10 cellular contexts compared by ENCODE assay signal in the genomic region with DNA sequence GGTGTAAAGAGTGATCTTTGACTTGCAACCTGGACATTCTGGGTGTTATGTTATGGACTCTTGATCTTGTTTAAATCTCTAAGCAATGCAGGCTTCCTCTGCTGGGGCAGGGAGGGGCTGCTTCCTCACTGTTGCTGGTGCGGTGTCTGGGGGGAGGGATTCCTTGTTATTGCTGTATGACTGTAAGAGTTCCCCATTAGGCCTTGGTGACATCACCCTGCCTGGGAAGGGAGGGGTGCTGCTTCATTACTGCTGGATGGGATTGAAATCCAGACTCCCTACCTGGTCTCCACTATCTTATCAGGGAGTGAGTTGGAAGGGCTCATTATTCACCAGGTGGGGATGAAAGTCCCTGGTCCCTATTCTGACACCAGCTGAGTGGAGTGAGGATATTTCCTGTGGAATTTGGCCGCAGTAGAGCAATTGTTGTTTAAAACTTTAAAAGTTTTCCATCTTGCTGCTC. TPM values are rescaled to one million over a fixed set of nuclear protein-coding genes. Genes with fewer than 3 reads are reported as not detected.
DNase-seq lines count a peak whose midpoint lies in the region; ATAC-seq, FAIRE-seq and TF ChIP-seq lines count a peak whose summit lies in the region.
"Had no signal": no experiment of that assay in that cellular context is flagged by ENCODE, and none has a peak within 500 bp of the region (broad histone marks: within the 10 kb centered on the region; RNA-seq: fewer than 3 reads in every experiment).

No MANE protein-coding gene starts in this region.

- CTCF ChIA-PET in WTC11 (lab: Charles Lee), result no interaction called here

- no peaks in the 10 kb centered on the region for H3K9me3 ChIP-seq in gastrocnemius medialis

- H3K4me1 Mint-ChIP-seq in IgD-negative memory B cell (peaks cover 42 to 45% (median 45%) of the 10 kb centered on the region in 3 donors), WTC11 (peaks cover 25% of the 10 kb centered on the region), glutamatergic neuron (ENCODE audit: low read depth, unreplicated experiment) (peaks cover 16% of the 10 kb centered on the region)

- H3K27me3 Mint-ChIP-seq in IgD-negative memory B cell (peaks cover 3% of the 10 kb centered on the region), WTC11 (ENCODE audit: low read depth) (no peaks in the 10 kb centered on the region), glutamatergic neuron (ENCODE audit: unreplicated experiment) (peaks cover 4% of the 10 kb centered on the region)

- no peak for DNase-seq in WTC11 (ENCODE audit: low spot score)
- no peak for DNase-seq in glutamatergic neuron
- DNase-seq in gastrocnemius medialis, result no peak
- no peak for DNase-seq in RKO (ENCODE audit: low spot score)
- DNase-seq in GM19239 (ENCODE audit: insufficient read length, low spot score), result no peak
- DNase-seq: kidney, NCI-H1417 had no signal

- H3K27me3 ChIP-seq in gastrocnemius medialis, result no peaks in the 10 kb centered on the region

- H3K4me3 Mint-ChIP-seq in IgD-negative memory B cell (peak overlapping the region; percentile 4 to 85 (median 70)), WTC11 (no peak overlapping the region), glutamatergic neuron (ENCODE audit: unreplicated experiment) (no peak overlapping the region)

- TF ChIP-seq CTCF in WTC11 (IDR thresholded peaks at IDR 0.05) (no peak), glutamatergic neuron (IDR thresholded peaks at IDR 0.05; ENCODE audit: partially characterized antibody, unreplicated experiment) (no peak), gastrocnemius medialis (IDR thresholded peaks at IDR 0.05 in 4 of 5, conservative IDR thresholded peaks at IDR 0.05 in 1 of 5) (no peak)

- no peaks in the 10 kb centered on the region for H3K9me3 Mint-ChIP-seq in IgD-negative memory B cell
- H3K9me3 Mint-ChIP-seq in WTC11, result no peaks in the 10 kb centered on the region
- H3K9me3 Mint-ChIP-seq in glutamatergic neuron (ENCODE audit: unreplicated experiment), result peaks cover 4% of the 10 kb centered on the region

- H3K27ac Mint-ChIP-seq in IgD-negative memory B cell (peak overlapping the region in 2 of 3 donors; percentile 47 to 87), WTC11 (peak overlapping the region; percentile 96), glutamatergic neuron (ENCODE audit: unreplicated experiment) (peak overlapping the region; percentile 34)

- H3K36me3 Mint-ChIP-seq in IgD-negative memory B cell (peaks cover 4% of the 10 kb centered on the region), WTC11 (no peaks in the 10 kb centered on the region), glutamatergic neuron (ENCODE audit: unreplicated experiment) (no peaks in the 10 kb centered on the region)

- H3K27ac ChIP-seq in gastrocnemius medialis, result peak overlapping the region; percentile 63 to 99 (median 93)

- POLR2A ChIA-PET in WTC11 (lab: Charles Lee), result no interaction called here

- no peaks in the 10 kb centered on the region for H3K36me3 ChIP-seq in gastrocnemius medialis

- intact Hi-C loops in gastrocnemius medialis (cut with DNase I; ENCODE audit: low total_unique reads), result no loop called here

- TF ChIP-seq POLR2A in gastrocnemius medialis (IDR thresholded peaks at IDR 0.05), result no peak

- no peak overlapping the region for H3K4me3 ChIP-seq in gastrocnemius medialis

- in situ Hi-C loops in gastrocnemius medialis (cut with MboI; ENCODE audit: low sequenced_read_pairs in 4 of 4), result no loop called here

- no peak for FAIRE-seq in GM19239 (lab: Jason Lieb, UNC)
- FAIRE-seq: kidney had no signal

- ATAC-seq in WTC11, result peak; percentile 36
- no peak for ATAC-seq in gastrocnemius medialis
- ATAC-seq in GM21717 (IDR thresholded peaks at IDR 0.05; ENCODE audit: unreplicated experiment), result no peak
- ATAC-seq in HG03460 (IDR thresholded peaks at IDR 0.05; ENCODE audit: unreplicated experiment), result no peak

- H3K4me1 ChIP-seq in gastrocnemius medialis, result peaks cover 47 to 70% of the 10 kb centered on the region in 2 donors

TF ChIP-seq in WTC11, 78 proteins besides CTCF, POLR2A, EP300 and RAD21:
- TF ChIP-seq HMGA2 (CRISPR knock-in tag; IDR thresholded peaks at IDR 0.05) (no peak), CBFB (CRISPR knock-in tag; IDR thresholded peaks at IDR 0.05; ENCODE audit: low read depth) (no peak), ZNF263 (CRISPR knock-in tag; IDR thresholded peaks at IDR 0.05; ENCODE audit: low read depth) (no peak), OVOL2 (CRISPR knock-in tag; IDR thresholded peaks at IDR 0.05; ENCODE audit: borderline replicate concordance) (no peak), CREB1 (CRISPR knock-in tag; IDR thresholded peaks at IDR 0.05) (no peak), GRHL2 (CRISPR knock-in tag; IDR thresholded peaks at IDR 0.05; ENCODE audit: insufficient replicate concordance, severe bottlenecking) (no peak), TEAD1 (CRISPR knock-in tag; IDR thresholded peaks at IDR 0.05) (no peak), TEAD4 (CRISPR knock-in tag; IDR thresholded peaks at IDR 0.05) (no peak), SP1 (CRISPR knock-in tag; conservative IDR thresholded peaks at IDR 0.05) (no peak), FOXJ3 (CRISPR knock-in tag; IDR thresholded peaks at IDR 0.05; ENCODE audit: borderline replicate concordance) (no peak), ZNF416 (CRISPR knock-in tag; IDR thresholded peaks at IDR 0.05) (no peak), NFATC4 (CRISPR knock-in tag; IDR thresholded peaks at IDR 0.05) (no peak)
- TF ChIP-seq, protein P1, sequence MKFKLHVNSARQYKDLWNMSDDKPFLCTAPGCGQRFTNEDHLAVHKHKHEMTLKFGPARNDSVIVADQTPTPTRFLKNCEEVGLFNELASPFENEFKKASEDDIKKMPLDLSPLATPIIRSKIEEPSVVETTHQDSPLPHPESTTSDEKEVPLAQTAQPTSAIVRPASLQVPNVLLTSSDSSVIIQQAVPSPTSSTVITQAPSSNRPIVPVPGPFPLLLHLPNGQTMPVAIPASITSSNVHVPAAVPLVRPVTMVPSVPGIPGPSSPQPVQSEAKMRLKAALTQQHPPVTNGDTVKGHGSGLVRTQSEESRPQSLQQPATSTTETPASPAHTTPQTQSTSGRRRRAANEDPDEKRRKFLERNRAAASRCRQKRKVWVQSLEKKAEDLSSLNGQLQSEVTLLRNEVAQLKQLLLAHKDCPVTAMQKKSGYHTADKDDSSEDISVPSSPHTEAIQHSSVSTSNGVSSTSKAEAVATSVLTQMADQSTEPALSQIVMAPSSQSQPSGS (CRISPR knock-in tag; IDR thresholded peaks at IDR 0.05; ENCODE audit: borderline replicate concordance, low read depth), result no peak
- TF ChIP-seq, protein P2, sequence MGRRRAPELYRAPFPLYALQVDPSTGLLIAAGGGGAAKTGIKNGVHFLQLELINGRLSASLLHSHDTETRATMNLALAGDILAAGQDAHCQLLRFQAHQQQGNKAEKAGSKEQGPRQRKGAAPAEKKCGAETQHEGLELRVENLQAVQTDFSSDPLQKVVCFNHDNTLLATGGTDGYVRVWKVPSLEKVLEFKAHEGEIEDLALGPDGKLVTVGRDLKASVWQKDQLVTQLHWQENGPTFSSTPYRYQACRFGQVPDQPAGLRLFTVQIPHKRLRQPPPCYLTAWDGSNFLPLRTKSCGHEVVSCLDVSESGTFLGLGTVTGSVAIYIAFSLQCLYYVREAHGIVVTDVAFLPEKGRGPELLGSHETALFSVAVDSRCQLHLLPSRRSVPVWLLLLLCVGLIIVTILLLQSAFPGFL (CRISPR knock-in tag; IDR thresholded peaks at IDR 0.05; ENCODE audit: borderline replicate concordance), result no peak
- TF ChIP-seq, protein P3, sequence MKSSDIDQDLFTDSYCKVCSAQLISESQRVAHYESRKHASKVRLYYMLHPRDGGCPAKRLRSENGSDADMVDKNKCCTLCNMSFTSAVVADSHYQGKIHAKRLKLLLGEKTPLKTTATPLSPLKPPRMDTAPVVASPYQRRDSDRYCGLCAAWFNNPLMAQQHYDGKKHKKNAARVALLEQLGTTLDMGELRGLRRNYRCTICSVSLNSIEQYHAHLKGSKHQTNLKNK (CRISPR knock-in tag; IDR thresholded peaks at IDR 0.05), result no peak
- TF ChIP-seq, protein P4, sequence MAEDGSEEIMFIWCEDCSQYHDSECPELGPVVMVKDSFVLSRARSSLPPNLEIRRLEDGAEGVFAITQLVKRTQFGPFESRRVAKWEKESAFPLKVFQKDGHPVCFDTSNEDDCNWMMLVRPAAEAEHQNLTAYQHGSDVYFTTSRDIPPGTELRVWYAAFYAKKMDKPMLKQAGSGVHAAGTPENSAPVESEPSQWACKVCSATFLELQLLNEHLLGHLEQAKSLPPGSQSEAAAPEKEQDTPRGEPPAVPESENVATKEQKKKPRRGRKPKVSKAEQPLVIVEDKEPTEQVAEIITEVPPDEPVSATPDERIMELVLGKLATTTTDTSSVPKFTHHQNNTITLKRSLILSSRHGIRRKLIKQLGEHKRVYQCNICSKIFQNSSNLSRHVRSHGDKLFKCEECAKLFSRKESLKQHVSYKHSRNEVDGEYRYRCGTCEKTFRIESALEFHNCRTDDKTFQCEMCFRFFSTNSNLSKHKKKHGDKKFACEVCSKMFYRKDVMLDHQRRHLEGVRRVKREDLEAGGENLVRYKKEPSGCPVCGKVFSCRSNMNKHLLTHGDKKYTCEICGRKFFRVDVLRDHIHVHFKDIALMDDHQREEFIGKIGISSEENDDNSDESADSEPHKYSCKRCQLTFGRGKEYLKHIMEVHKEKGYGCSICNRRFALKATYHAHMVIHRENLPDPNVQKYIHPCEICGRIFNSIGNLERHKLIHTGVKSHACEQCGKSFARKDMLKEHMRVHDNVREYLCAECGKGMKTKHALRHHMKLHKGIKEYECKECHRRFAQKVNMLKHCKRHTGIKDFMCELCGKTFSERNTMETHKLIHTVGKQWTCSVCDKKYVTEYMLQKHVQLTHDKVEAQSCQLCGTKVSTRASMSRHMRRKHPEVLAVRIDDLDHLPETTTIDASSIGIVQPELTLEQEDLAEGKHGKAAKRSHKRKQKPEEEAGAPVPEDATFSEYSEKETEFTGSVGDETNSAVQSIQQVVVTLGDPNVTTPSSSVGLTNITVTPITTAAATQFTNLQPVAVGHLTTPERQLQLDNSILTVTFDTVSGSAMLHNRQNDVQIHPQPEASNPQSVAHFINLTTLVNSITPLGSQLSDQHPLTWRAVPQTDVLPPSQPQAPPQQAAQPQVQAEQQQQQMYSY (CRISPR knock-in tag; IDR thresholded peaks at IDR 0.05), result no peak

RNA-seq across cellular contexts. Expression of a gene that starts 8.8 kb away (rescaled TPM):
- polyA plus RNA-seq in IgD-negative memory B cell, result 26.6 TPM
- total RNA-seq in WTC11 (2021), result 79.6 to 90.5 TPM (median 89.7 TPM) in 3 replicates
- 102 TPM for total RNA-seq in glutamatergic neuron (ENCODE audit: unreplicated experiment)
- 100 to 1,000 TPM; 224 to 462 (median 396) TPM for total RNA-seq in gastrocnemius medialis

RNA-seq across cellular contexts. Expression of a gene that starts 33.1 kb away (rescaled TPM):
- 59.9 TPM for polyA plus RNA-seq in IgD-negative memory B cell
- total RNA-seq in WTC11 (2021), result 58.6 to 61.9 TPM (median 60.9 TPM) in 3 replicates
- total RNA-seq in glutamatergic neuron (ENCODE audit: unreplicated experiment), result 90.7 TPM
- 100 to 1,000 TPM in 3 of 4 donors, 10 to 100 TPM in 1; 85.8 to 162 (median 101) TPM for total RNA-seq in gastrocnemius medialis

RNA-seq across cellular contexts. Expression of a gene that starts 41.5 kb away (rescaled TPM):
- polyA plus RNA-seq in IgD-negative memory B cell, result 52.0 TPM
- 69.4 to 83.1 TPM (median 74.5 TPM) in 3 replicates for total RNA-seq in WTC11 (2021)
- total RNA-seq in glutamatergic neuron (ENCODE audit: unreplicated experiment), result 84.3 TPM
- 10 to 100 TPM; 57.7 to 73.2 (median 66.1) TPM for total RNA-seq in gastrocnemius medialis

Comparison
In these comparisons a context has a peak if more than half of its experiments do, and no peak if none do; other contexts are left out.
1. H3K27ac Mint-ChIP-seq: peak in every context shown above with its lines; median percentile 96 in WTC11; 67 in IgD-negative memory B cell; 34 in glutamatergic neuron.
2. H3K4me3 Mint-ChIP-seq: peak in IgD-negative memory B cell (4 of 4); none in WTC11 (single experiment) and glutamatergic neuron (single experiment).